ENCODE assay signal across 31 cellular contexts in genomic region chr12:57692500-57692899, GRCh38. TPM values are rescaled to one million over a fixed set of nuclear protein-coding genes. Genes with fewer than 3 reads are reported as not detected.
"Had no signal": no experiment of that assay in that cellular context is flagged by ENCODE, and none has a peak within 500 bp of the region (broad histone marks: within the 10 kb centered on the region; RNA-seq: fewer than 3 reads in every experiment).

No MANE protein-coding gene starts in this region.

- H3K27ac ChIP-seq: ascending aorta, cardiac muscle cell, coronary artery, foreskin keratinocyte, WERI-Rb-1 had no signal

- H3K4me1 ChIP-seq: breast epithelium, foreskin keratinocyte had no signal

- H3K36me3 ChIP-seq: breast epithelium had no signal

- H3K9me3 ChIP-seq: ascending aorta, breast epithelium had no signal

- H3K4me3 ChIP-seq: cardiac muscle cell had no signal

- H3K27me3 ChIP-seq: ascending aorta, breast epithelium, cardiac muscle cell had no signal

- ATAC-seq: activated CD4-positive, alpha-beta T cell treated with anti-CD3 and anti-CD28 coated beads for 36 hours; activated CD4-positive, CD25-positive, alpha-beta regulatory T cell treated with anti-CD3 and anti-CD28 coated beads, Interleukin-2, amount 50 U/mL, for 24 hours; activated naive CD4-positive, alpha-beta T cell treated with anti-CD3 and anti-CD28 coated beads, Interleukin-2, amount 50 U/mL, for 72 hours; activated T-cell treated with anti-CD3 and anti-CD28 coated beads, Interleukin-2, amount 50 U/mL, for 72 hours; esophagus mucosa; foreskin keratinocyte; gastrocnemius medialis; heart left ventricle had no signal

- DNase-seq: activated B cell treated with CpG ODN at 0.5 μM for 24 hours; activated CD4-positive, alpha-beta memory T cell treated with anti-CD3 and anti-CD28 coated beads, Interleukin-2, amount 10 ng/mL, durations not matched to agents 7 days and 5 days; activated CD4-positive, alpha-beta T cell treated with anti-CD3 and anti-CD28 coated beads for 36 hours; activated CD4-positive, alpha-beta T cell treated with anti-CD3 and anti-CD28 coated beads, Interleukin-2, amount 10 ng/mL, durations not matched to agents 7 days and 5 days; activated CD4-positive, alpha-beta T cell treated with anti-CD3 and anti-CD28 coated beads, Interleukin-2, amount 50 U/mL, for 4 hours; activated CD8-positive, alpha-beta memory T cell treated with anti-CD3 and anti-CD28 coated beads, Interleukin-2, amount 50 U/mL, for 48 hours; activated gamma-delta T cell; activated naive CD4-positive, alpha-beta T cell; activated naive CD4-positive, alpha-beta T cell treated with anti-CD3 and anti-CD28 coated beads, Interleukin-2, amount 10 ng/mL, durations not matched to agents 7 days and 5 days; activated naive CD8-positive, alpha-beta T cell treated with anti-CD3 and anti-CD28 coated beads, Interleukin-2, amount 10 ng/mL, durations not matched to agents 7 days and 5 days; activated T-cell treated with anti-CD3 and anti-CD28 coated beads for 4 hours; activated T-cell treated with anti-CD3 and anti-CD28 coated beads, Interleukin-2, amount 50 U/mL, for 24 hours; activated T-cell treated with anti-CD3 and anti-CD28 coated beads, Interleukin-2, amount 50 U/mL, for 72 hours; central memory CD4-positive, alpha-beta T cell; cerebellar nuclear complex; dorsolateral prefrontal cortex; effector memory CD4-positive, alpha-beta T cell; endodermal cell; foreskin keratinocyte; gastrocnemius medialis; glutamatergic neuron; heart left ventricle; T1000; WERI-Rb-1 had no signal

RNA-seq across cellular contexts. Expression of gene B4GALNT1, which starts 59.5 kb away (rescaled TPM):
- total RNA-seq: cardiac muscle cell had no signal
